In genomic region chr6:137402143-137402542, GRCh38 we compare ENCODE assay signal across 15 cellular contexts.
"Had no signal": no experiment of that assay in that cellular context is flagged by ENCODE, and none has a peak within 500 bp of the region (broad histone marks: within the 10 kb centered on the region; RNA-seq: fewer than 3 reads in every experiment).

No MANE protein-coding gene starts in this region.

- H3K27ac Mint-ChIP-seq: activated CD4-positive, alpha-beta memory T cell treated with anti-CD3 and anti-CD28 coated beads, Interleukin-2, amount 10 ng/mL, durations not matched to agents 7 days and 5 days; activated naive CD8-positive, alpha-beta T cell; mesothelial cell of epicardium; nephron progenitor cell; stimulated activated naive B cell treated with anti-CD40 and anti-IgM and Interleukin-4, amounts not matched to agents 10 μg/mL and 1 μg/mL and 100 μg/mL, for 72 hours had no signal

- DNase-seq: activated CD4-positive, alpha-beta memory T cell treated with anti-CD3 and anti-CD28 coated beads, Interleukin-2, amount 10 ng/mL, durations not matched to agents 7 days and 5 days; activated CD4-positive, alpha-beta T cell treated with anti-CD3 and anti-CD28 coated beads for 4 hours; activated gamma-delta T cell; activated T-cell treated with anti-CD3 and anti-CD28 coated beads, Interleukin-2, amount 50 U/mL, for 4 hours; amniotic stem cell; islet precursor cell; nephron progenitor cell; occipital lobe; stimulated activated CD4-positive, alpha-beta T cell treated with anti-CD3 and anti-CD28 coated beads, Interleukin-2, amount 100 ng/mL, for 48 hours; stimulated activated naive B cell treated with anti-CD40 and anti-IgM and Interleukin-4, amounts not matched to agents 10 μg/mL and 1 μg/mL and 100 μg/mL, for 72 hours; tibial artery; uterus had no signal

- H3K27ac ChIP-seq: tibial artery, uterus had no signal

- H3K36me3 Mint-ChIP-seq: activated naive CD8-positive, alpha-beta T cell; mesothelial cell of epicardium; stimulated activated naive B cell treated with anti-CD40 and anti-IgM and Interleukin-4, amounts not matched to agents 10 μg/mL and 1 μg/mL and 100 μg/mL, for 72 hours had no signal

- ATAC-seq: activated T-cell treated with anti-CD3 and anti-CD28 coated beads, Interleukin-2, amount 50 U/mL, for 4 hours; esophagus mucosa; stimulated activated naive B cell treated with anti-CD40 and anti-IgM and Interleukin-4, amounts not matched to agents 10 μg/mL and 1 μg/mL and 100 μg/mL, for 72 hours had no signal

- H3K27me3 Mint-ChIP-seq: activated CD4-positive, alpha-beta memory T cell treated with anti-CD3 and anti-CD28 coated beads, Interleukin-2, amount 10 ng/mL, durations not matched to agents 7 days and 5 days; activated naive CD8-positive, alpha-beta T cell had no signal

- H3K4me3 Mint-ChIP-seq: activated CD4-positive, alpha-beta memory T cell treated with anti-CD3 and anti-CD28 coated beads, Interleukin-2, amount 10 ng/mL, durations not matched to agents 7 days and 5 days; activated naive CD8-positive, alpha-beta T cell; activated T-cell treated with anti-CD3 and anti-CD28 coated beads, Interleukin-2, amount 50 U/mL, for 4 hours; mesothelial cell of epicardium; nephron progenitor cell; stimulated activated naive B cell treated with anti-CD40 and anti-IgM and Interleukin-4, amounts not matched to agents 10 μg/mL and 1 μg/mL and 100 μg/mL, for 72 hours had no signal
